11 cellular contexts compared by ENCODE assay signal in the genomic region with DNA sequence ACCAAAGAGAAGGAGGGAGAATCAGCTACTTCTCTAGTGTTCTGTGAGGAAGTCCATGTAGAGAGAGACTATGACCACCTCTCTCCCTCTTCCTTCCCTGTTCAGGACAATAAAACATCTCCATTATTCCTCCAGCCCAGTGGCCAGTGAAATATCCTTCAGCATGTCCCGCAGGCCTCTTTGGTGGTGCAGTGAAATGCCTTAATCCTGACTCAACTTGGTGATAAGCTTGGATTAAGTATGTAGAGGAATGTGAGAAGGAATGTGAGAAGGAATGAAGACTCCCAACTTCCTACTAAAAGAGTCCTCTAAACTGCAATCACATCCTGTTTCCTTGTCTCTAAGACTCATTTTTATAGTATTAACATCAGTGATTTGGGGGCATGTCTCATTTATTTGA.
DNase-seq lines count a peak whose midpoint lies in the region; ATAC-seq and TF ChIP-seq lines count a peak whose summit lies in the region.
"Had no signal": no experiment of that assay in that cellular context is flagged by ENCODE, and none has a peak within 500 bp of the region (broad histone marks: within the 10 kb centered on the region; RNA-seq: fewer than 3 reads in every experiment).

No MANE protein-coding gene starts in this region.

- no peaks in the 10 kb centered on the region for H3K27me3 ChIP-seq in RWPE2 (ENCODE audit: insufficient read depth, poor library complexity, severe bottlenecking)

- H3K4me3 ChIP-seq in RWPE2 (ENCODE audit: severe bottlenecking) (no peak overlapping the region), fibroblast of pulmonary artery (replicated peaks; ENCODE audit: low read depth, low read length) (no peak overlapping the region)

- H3K9me3 ChIP-seq in RWPE2 (ENCODE audit: severe bottlenecking) = no peaks in the 10 kb centered on the region

- ATAC-seq in RWPE2 (ENCODE audit: low read depth) (peak; percentile 100), HG02759 (IDR thresholded peaks at IDR 0.05; ENCODE audit: unreplicated experiment) (no peak), HG02642 (IDR thresholded peaks at IDR 0.05; ENCODE audit: poor library complexity, unreplicated experiment) (no peak)
- ATAC-seq: activated CD8-positive, alpha-beta T cell treated with anti-CD3 and anti-CD28 coated beads for 36 hours had no signal

- no peak for TF ChIP-seq CTCF in RWPE2 (IDR thresholded peaks at IDR 0.05; ENCODE audit: poor library complexity, severe bottlenecking)
- no peak for TF ChIP-seq CTCF in fibroblast of pulmonary artery (IDR thresholded peaks at IDR 0.05; ENCODE audit: low read length, missing control alignments)

- no peaks in the 10 kb centered on the region for H3K36me3 ChIP-seq in RWPE2 (ENCODE audit: low read depth)

- peaks cover 16% of the 10 kb centered on the region for H3K4me1 ChIP-seq in RWPE2 (ENCODE audit: insufficient read depth, poor library complexity, severe bottlenecking)

- DNase-seq in GM04504 (ENCODE audit: low read depth) = peak; percentile 56
- DNase-seq in RWPE2 (ENCODE audit: low spot score) = peak; percentile 55
- DNase-seq in fibroblast of pulmonary artery (ENCODE audit: low read depth) = peak; percentile 91
- peak; percentile 2 for DNase-seq in pulmonary artery endothelial cell (ENCODE audit: low read depth, low spot score)
- DNase-seq in DMS53 treated with DMSO at 0.1 percent for 48 hours (lab: John Stamatoyannopoulos, UW; ENCODE audit: unreplicated experiment) = no peak
- DNase-seq in NK-92 treated with Interleukin-12 subunit alpha and Interleukin-12 subunit beta, amount 100 ng/mL, for 24 hours (lab: John Stamatoyannopoulos, UW) = no peak
- DNase-seq: activated CD8-positive, alpha-beta T cell treated with anti-CD3 and anti-CD28 coated beads for 36 hours; DMS79 treated with DMSO at 0.1 percent for 48 hours; retina had no signal

- peak overlapping the region; percentile 65 for H3K27ac ChIP-seq in RWPE2 (ENCODE audit: poor library complexity, severe bottlenecking)

Comparison
In these comparisons a context has a peak if more than half of its experiments do, and no peak if none do; other contexts are left out.
1. DNase-seq: peak in GM04504 (single experiment), RWPE2 (single experiment), fibroblast of pulmonary artery (single experiment) and pulmonary artery endothelial cell (single experiment); none in DMS53 treated with DMSO at 0.1 percent for 48 hours (single experiment) and NK-92 treated with Interleukin-12 subunit alpha and Interleukin-12 subunit beta, amount 100 ng/mL, for 24 hours (single experiment).